21 cellular contexts compared by ENCODE assay signal in the genomic region with DNA sequence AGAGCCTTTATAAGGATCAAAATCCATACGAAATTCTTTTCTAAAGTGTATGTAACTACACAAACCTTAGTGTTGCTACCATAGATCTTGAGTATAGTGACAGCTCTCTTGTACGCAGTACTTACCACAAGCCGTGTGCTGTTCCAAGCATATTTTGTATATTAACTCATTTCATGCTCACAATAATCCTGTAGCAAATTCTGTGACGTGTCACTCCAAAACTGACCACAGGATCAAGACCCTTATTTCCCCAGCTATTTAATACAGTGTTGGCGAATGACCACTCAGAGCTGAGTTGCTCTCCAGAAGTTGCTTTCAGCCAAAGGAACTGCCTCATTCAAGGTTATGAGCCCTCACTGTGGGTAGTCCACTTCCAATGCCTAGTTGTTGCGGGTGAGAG.
"Had no signal": no experiment of that assay in that cellular context is flagged by ENCODE, and none has a peak within 500 bp of the region (broad histone marks: within the 10 kb centered on the region; RNA-seq: fewer than 3 reads in every experiment).

No MANE protein-coding gene starts in this region.

- H3K27ac ChIP-seq: coronary artery, dorsolateral prefrontal cortex, heart left ventricle, ovary, right atrium auricular region, tibial artery, upper lobe of left lung, vagina had no signal

- ATAC-seq: heart left ventricle; left lobe of liver; natural killer cell; stimulated activated effector memory CD8-positive, alpha-beta T cell treated with anti-CD3 and anti-CD28 coated beads, Interleukin-12 subunit alpha, Interleukin-12 subunit beta, amount 100 ng/mL, for 72 hours had no signal

- H3K4me3 Mint-ChIP-seq: natural killer cell; neural crest cell; stimulated activated effector memory CD8-positive, alpha-beta T cell treated with anti-CD3 and anti-CD28 coated beads, Interleukin-12 subunit alpha, Interleukin-12 subunit beta, amount 100 ng/mL, for 72 hours; stimulated activated naive CD8-positive, alpha-beta T cell treated with anti-CD3 and anti-CD28 coated beads, Interleukin-15, Interleukin-2, amounts not matched to agents 100 ng/mL and 50 ng/mL, for 24 hours had no signal

- H3K4me3 ChIP-seq: coronary artery, dorsolateral prefrontal cortex, heart left ventricle, ovary, right atrium auricular region, smooth muscle cell, tibial artery, upper lobe of left lung, vagina had no signal

- H3K36me3 ChIP-seq: heart left ventricle, ovary, right atrium auricular region, tibial artery, upper lobe of left lung, vagina had no signal

- FAIRE-seq: frontal cortex had no signal

- DNase-seq: dorsolateral prefrontal cortex; effector CD8-positive, alpha-beta T cell; heart left ventricle; hypothalamus; islet precursor cell; mammary epithelial cell; natural killer cell; ovary; stimulated activated CD4-positive, alpha-beta T cell treated with anti-CD3 and anti-CD28 coated beads, Interleukin-4, amount 100 ng/mL, for 1 hour; stimulated activated CD8-positive, alpha-beta memory T cell treated with anti-CD3 and anti-CD28 coated beads, Interleukin-4, amount 100 ng/mL, for 48 hours; tibial artery; upper lobe of left lung had no signal

- H3K27me3 Mint-ChIP-seq: stimulated activated naive CD8-positive, alpha-beta T cell treated with anti-CD3 and anti-CD28 coated beads, Interleukin-15, Interleukin-2, amounts not matched to agents 100 ng/mL and 50 ng/mL, for 24 hours had no signal

- H3K27me3 ChIP-seq: dorsolateral prefrontal cortex, heart left ventricle, ovary, right atrium auricular region, tibial artery, upper lobe of left lung, vagina had no signal

- H3K9me3 ChIP-seq: heart left ventricle, ovary, right atrium auricular region, tibial artery, upper lobe of left lung, vagina had no signal

- H3K27ac Mint-ChIP-seq: natural killer cell; stimulated activated effector memory CD8-positive, alpha-beta T cell treated with anti-CD3 and anti-CD28 coated beads, Interleukin-12 subunit alpha, Interleukin-12 subunit beta, amount 100 ng/mL, for 72 hours; stimulated activated naive CD8-positive, alpha-beta T cell treated with anti-CD3 and anti-CD28 coated beads, Interleukin-15, Interleukin-2, amounts not matched to agents 100 ng/mL and 50 ng/mL, for 24 hours had no signal

- H3K4me2 ChIP-seq: smooth muscle cell had no signal

- H3K9me3 Mint-ChIP-seq: natural killer cell had no signal

- H3K4me1 ChIP-seq: right atrium auricular region, vagina had no signal

- H3K36me3 Mint-ChIP-seq: stimulated activated effector memory CD8-positive, alpha-beta T cell treated with anti-CD3 and anti-CD28 coated beads, Interleukin-12 subunit alpha, Interleukin-12 subunit beta, amount 100 ng/mL, for 72 hours had no signal
